ENCODE assay signal across 20 cellular contexts in the genomic region with DNA sequence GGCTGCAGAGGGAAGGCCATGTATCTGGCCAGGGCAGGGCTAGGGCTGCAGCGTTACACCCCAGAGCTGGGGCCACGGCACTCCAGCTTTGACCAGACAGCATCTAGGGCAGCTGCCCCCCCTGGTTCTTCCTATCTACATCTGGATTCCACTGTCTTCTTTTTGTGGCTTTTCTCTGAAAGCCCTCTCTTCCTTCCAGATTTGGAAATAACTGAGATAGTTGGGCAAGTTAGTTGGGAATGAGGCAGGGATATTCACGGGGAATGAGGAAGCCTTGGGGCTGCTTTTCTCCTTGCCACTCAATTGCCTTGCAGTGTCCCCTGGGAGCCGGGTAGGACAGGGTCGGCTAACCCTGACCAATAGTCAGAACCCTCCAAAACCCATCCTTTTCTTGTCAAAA. TPM values are rescaled to one million over a fixed set of nuclear protein-coding genes. Genes with fewer than 3 reads are reported as not detected.
DNase-seq lines count a peak whose midpoint lies in the region; ATAC-seq and TF ChIP-seq lines count a peak whose summit lies in the region.
"Had no signal": no experiment of that assay in that cellular context is flagged by ENCODE, and none has a peak within 500 bp of the region (broad histone marks: within the 10 kb centered on the region; RNA-seq: fewer than 3 reads in every experiment).

No MANE protein-coding gene starts in this region.

- H4K8ac ChIP-seq in IMR-90 (ENCODE audit: low read depth in 2 of 2, low read length in 2 of 2) = peak overlapping the region; percentile 48 to 83; a peak in 3 of 4 replicates

- peak overlapping the region; percentile 83 for H4K91ac ChIP-seq in IMR-90 (ENCODE audit: insufficient read depth, low read depth, low read length)

- peak overlapping the region; percentile 60 for H2AK9ac ChIP-seq in IMR-90 (replicated peaks; ENCODE audit: low read depth, low read length, poor library complexity)

- TF ChIP-seq RAD21 in IMR-90 (IDR thresholded peaks at IDR 0.05; ENCODE audit: low read length) = no peak

- peak overlapping the region; percentile 75 for H2BK5ac ChIP-seq in IMR-90 (ENCODE audit: low read depth, low read length, poor library complexity, severe bottlenecking)

- in situ Hi-C loops in IMR-90 (cut with MboI; ENCODE audit: low sequenced_read_pairs) = no loop called here

- CTCF ChIA-PET in IMR-90 (lab: Yijun Ruan, JAX) = interaction anchor here (1.0 kb wide), 1 partner anchor 18 kb away, joined by 4 read pairs; no protein-coding TSS in a partner anchor

- no peak overlapping the region for H3K4me3 Mint-ChIP-seq in neural progenitor cell
- H3K4me3 Mint-ChIP-seq: B cell; CD4-positive, CD25-positive, alpha-beta regulatory T cell had no signal

- no CpG with 5 or more reads among the region's 5 CpGs for WGBS in IMR-90 (ENCODE audit: extremely low coverage in 2 of 2, insufficient read length in 1 of 2), 2 experiments

- DNase-seq in IMR-90 (no peak), fibroblast of villous mesenchyme (ENCODE audit: low read depth) (peak; percentile 84), activated gamma-delta T cell treated with Interleukin-2 at 50 U/mL for 16 hours (no peak), neural progenitor cell (ENCODE audit: low spot score) (no peak), NCI-H187 (lab: John Stamatoyannopoulos, UW) (no peak), GDM1 (lab: John Stamatoyannopoulos, UW) (no peak)
- DNase-seq: Caco-2; CD4-positive, CD25-positive, alpha-beta regulatory T cell; DMS153; EL; KG1; NCI-H1436; NCI-H2081 treated with DMSO at 0.1 percent for 48 hours; NCI-H510A; Right ventricle myocardium superior; SK-N-SH had no signal

- no peaks in the 10 kb centered on the region for H3F3A ChIP-seq in neural progenitor cell (ENCODE audit: low read depth)

- peaks cover 39% of the 10 kb centered on the region for H3K4me1 Mint-ChIP-seq in neural progenitor cell
- H3K4me1 Mint-ChIP-seq: B cell; CD4-positive, CD25-positive, alpha-beta regulatory T cell had no signal

- no peak overlapping the region for H2AFZ ChIP-seq in IMR-90 (replicated peaks; ENCODE audit: low read length, poor library complexity)
- H2AFZ ChIP-seq in neural progenitor cell (replicated peaks) = no peak overlapping the region

- no peak for TF ChIP-seq POLR2A in IMR-90 (IDR thresholded peaks at IDR 0.05; ENCODE audit: low read depth, low read length)

- H3K27ac Mint-ChIP-seq in neural progenitor cell = no peak overlapping the region
- H3K27ac Mint-ChIP-seq: B cell; CD4-positive, CD25-positive, alpha-beta regulatory T cell had no signal

- peak overlapping the region; percentile 51; the same call in 2 of the 3 replicates for H2BK15ac ChIP-seq in IMR-90 (ENCODE audit: low read depth, low read length)

- H3K4me3 ChIP-seq in IMR-90 (ENCODE audit: insufficient read depth, low read depth, low read length) = no peak overlapping the region
- no peak overlapping the region for H3K4me3 ChIP-seq in fibroblast of villous mesenchyme (ENCODE audit: low read depth, low read length)
- no peak overlapping the region for H3K4me3 ChIP-seq in rectal smooth muscle tissue (ENCODE audit: low read length)
- H3K4me3 ChIP-seq in neural progenitor cell = no peak overlapping the region

- no TSS peak for BruUV-seq in IMR-90 (replicated peaks; lab: Mats Ljungman, UMichigan)

- peak overlapping the region; percentile 75 for H3K18ac ChIP-seq in IMR-90 (ENCODE audit: low read depth, low read length)

- H3K27me3 Mint-ChIP-seq in neural progenitor cell (ENCODE audit: insufficient read depth, low read depth) = peaks cover 7% of the 10 kb centered on the region
- H3K27me3 Mint-ChIP-seq: B cell; CD4-positive, CD25-positive, alpha-beta regulatory T cell had no signal

- peak overlapping the region; percentile 25; the same call in 1 of the 2 replicates for H3K23ac ChIP-seq in IMR-90 (ENCODE audit: low read depth, low read length)

- H2BK120ac ChIP-seq in IMR-90 (ENCODE audit: low read depth, low read length) = peak overlapping the region; percentile 70

- H2AK5ac ChIP-seq in IMR-90 (ENCODE audit: low read depth, low read length) = peak overlapping the region; percentile 50; the same call in 1 of the 2 replicates

- peak overlapping the region; percentile 53 for H3K14ac ChIP-seq in IMR-90 (replicated peaks; ENCODE audit: low read depth, low read length)

- no peak for ATAC-seq in IMR-90 (ENCODE audit: low read depth)
- ATAC-seq: HCT116, Panc1 had no signal

- intact Hi-C loops in IMR-90 (cut with micrococcal nuclease) = no loop called here

- no peaks in the 10 kb centered on the region for H3K27me3 ChIP-seq in IMR-90 (ENCODE audit: control insufficient read depth, insufficient read depth, low read length)
- H3K27me3 ChIP-seq in rectal smooth muscle tissue (ENCODE audit: control insufficient read depth, insufficient read depth, low read length) = no peaks in the 10 kb centered on the region
- H3K27me3 ChIP-seq in neural progenitor cell = no peaks in the 10 kb centered on the region

- H3K9me3 ChIP-seq in IMR-90 (ENCODE audit: control insufficient read depth, insufficient read depth, low read length) (no peaks in the 10 kb centered on the region), neural progenitor cell (ENCODE audit: low read depth) (no peaks in the 10 kb centered on the region)
- H3K9me3 ChIP-seq: Caco-2, SK-N-SH had no signal

- peak overlapping the region; percentile 83 for H3K4ac ChIP-seq in IMR-90 (ENCODE audit: low read depth, low read length)

- H3K56ac ChIP-seq in IMR-90 (ENCODE audit: extremely low read depth, insufficient read depth, low read length) = no peak overlapping the region

- H4K20me1 ChIP-seq in IMR-90 (ENCODE audit: insufficient read depth, low read length) (peaks cover 13% of the 10 kb centered on the region; the same call in 1 of the 2 replicates), neural progenitor cell (ENCODE audit: low read depth) (no peaks in the 10 kb centered on the region)

- TF ChIP-seq CTCF in IMR-90 (conservative IDR thresholded peaks at IDR 0.05; ENCODE audit: low read depth, low read length) = no peak
- TF ChIP-seq CTCF in fibroblast of villous mesenchyme (IDR thresholded peaks at IDR 0.05; ENCODE audit: insufficient read depth, low read depth, low read length) = no peak
- no peak for TF ChIP-seq CTCF in neural progenitor cell (IDR thresholded peaks at IDR 0.05)

- no peak overlapping the region for H3K9ac ChIP-seq in IMR-90 (ENCODE audit: low read depth, low read length)
- H3K9ac ChIP-seq in rectal smooth muscle tissue (ENCODE audit: low read length) = no peak overlapping the region
- no peak overlapping the region for H3K9ac ChIP-seq in neural progenitor cell
- H3K9ac ChIP-seq: SK-N-SH had no signal

- peaks cover 2% of the 10 kb centered on the region for H3K9me3 Mint-ChIP-seq in neural progenitor cell
- H3K9me3 Mint-ChIP-seq: CD4-positive, CD25-positive, alpha-beta regulatory T cell had no signal

- peaks cover 34 to 76% of the 10 kb centered on the region in 2 experiments for H3K79me1 ChIP-seq in IMR-90 (ENCODE audit: low read depth in 1 of 2, low read length in 2 of 2)

- POLR2A ChIA-PET in IMR-90 (lab: Charles Lee; ENCODE audit: unreplicated experiment) = no interaction called here

- peaks cover 2% of the 10 kb centered on the region for H3K36me3 Mint-ChIP-seq in neural progenitor cell
- H3K36me3 Mint-ChIP-seq: CD4-positive, CD25-positive, alpha-beta regulatory T cell had no signal

- H3K27ac ChIP-seq in IMR-90 (ENCODE audit: insufficient read depth, low read length) (peak overlapping the region; percentile 82), rectal smooth muscle tissue (ENCODE audit: low read depth, low read length) (peak overlapping the region; percentile 6), neural progenitor cell (no peak overlapping the region)

- H3K36me3 ChIP-seq in IMR-90 (ENCODE audit: control insufficient read depth, insufficient read depth, low read length) = peaks cover 31% of the 10 kb centered on the region
- H3K36me3 ChIP-seq in rectal smooth muscle tissue (ENCODE audit: control insufficient read depth, insufficient read depth, low read length) = no peaks in the 10 kb centered on the region
- H3K36me3 ChIP-seq in neural progenitor cell = no peaks in the 10 kb centered on the region

- dilution Hi-C loops in IMR-90 (cut with HindIII; ENCODE audit: low sequenced_read_pairs, unreplicated experiment) = no loop called here

- H4K5ac ChIP-seq in IMR-90 (ENCODE audit: low read depth, low read length) = peak overlapping the region; percentile 47

- H3K4me2 ChIP-seq in IMR-90 (ENCODE audit: low read depth, low read length) (no peak overlapping the region), neural progenitor cell (no peak overlapping the region)
- H3K4me2 ChIP-seq: SK-N-SH had no signal

- peak overlapping the region; percentile 35 for H2BK20ac ChIP-seq in IMR-90 (ENCODE audit: low read depth, low read length)

- no peaks in the 10 kb centered on the region for H3K79me2 ChIP-seq in neural progenitor cell (ENCODE audit: low read depth)

- H3K9me1 ChIP-seq in IMR-90 (ENCODE audit: insufficient read depth, low read length) = peaks cover 36% of the 10 kb centered on the region

- H3K4me1 ChIP-seq in IMR-90 (ENCODE audit: control insufficient read depth, insufficient read depth, low read length) = peaks cover 37% of the 10 kb centered on the region
- peaks cover 34% of the 10 kb centered on the region for H3K4me1 ChIP-seq in rectal smooth muscle tissue (ENCODE audit: control insufficient read depth, insufficient read depth, low read length)
- no peaks in the 10 kb centered on the region for H3K4me1 ChIP-seq in neural progenitor cell
- H3K4me1 ChIP-seq: Caco-2 had no signal

TF ChIP-seq in IMR-90, 13 proteins besides CTCF, POLR2A, EP300 and RAD21 (continues in another document):
- TF ChIP-seq MXI1 (IDR thresholded peaks at IDR 0.05; ENCODE audit: borderline replicate concordance, low read depth, low read length) (no peak), RCOR1 (IDR thresholded peaks at IDR 0.05; ENCODE audit: insufficient replicate concordance, low read length) (no peak), BHLHE40 (IDR thresholded peaks at IDR 0.05; ENCODE audit: low read depth, low read length) (no peak), NFE2L2 (IDR thresholded peaks at IDR 0.05; ENCODE audit: low read depth, low read length) (no peak), SMC3 (IDR thresholded peaks at IDR 0.05; ENCODE audit: low read depth, low read length) (no peak), CHD1 (IDR thresholded peaks at IDR 0.05; ENCODE audit: low read depth, low read length) (no peak)
- TF ChIP-seq, protein P1, sequence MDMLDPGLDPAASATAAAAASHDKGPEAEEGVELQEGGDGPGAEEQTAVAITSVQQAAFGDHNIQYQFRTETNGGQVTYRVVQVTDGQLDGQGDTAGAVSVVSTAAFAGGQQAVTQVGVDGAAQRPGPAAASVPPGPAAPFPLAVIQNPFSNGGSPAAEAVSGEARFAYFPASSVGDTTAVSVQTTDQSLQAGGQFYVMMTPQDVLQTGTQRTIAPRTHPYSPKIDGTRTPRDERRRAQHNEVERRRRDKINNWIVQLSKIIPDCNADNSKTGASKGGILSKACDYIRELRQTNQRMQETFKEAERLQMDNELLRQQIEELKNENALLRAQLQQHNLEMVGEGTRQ (IDR thresholded peaks at IDR 0.05; ENCODE audit: low read depth, low read length) = no peak

RNA-seq across cellular contexts. Expression of a gene that starts 26.8 kb away (rescaled TPM):
- 54.7 and 56.1 TPM in 2 replicates for total RNA-seq in IMR-90 (2012; rRNA removed)
- 78.9 and 95.7 TPM in 2 replicates for polyA plus RNA-seq in IMR-90 (2012; rRNA removed)
- 50.5 and 121 TPM in 2 replicates for polyA plus RNA-seq in IMR-90 (2012; cell fraction: cytosol; rRNA removed)
- 20.7 and 92.9 TPM in 2 replicates for polyA plus RNA-seq in IMR-90 (2012; cell fraction: nucleus; rRNA removed; ENCODE audit: low replicate concordance)
- total RNA-seq in fibroblast of villous mesenchyme = 115 and 147 TPM in 2 replicates
- 5.7 and 10.7 TPM in 2 replicates for total RNA-seq in neural progenitor cell (ENCODE audit: low replicate concordance)
- total RNA-seq: B cell had no signal
